1 cellular context compared by ENCODE assay signal in the genomic region with DNA sequence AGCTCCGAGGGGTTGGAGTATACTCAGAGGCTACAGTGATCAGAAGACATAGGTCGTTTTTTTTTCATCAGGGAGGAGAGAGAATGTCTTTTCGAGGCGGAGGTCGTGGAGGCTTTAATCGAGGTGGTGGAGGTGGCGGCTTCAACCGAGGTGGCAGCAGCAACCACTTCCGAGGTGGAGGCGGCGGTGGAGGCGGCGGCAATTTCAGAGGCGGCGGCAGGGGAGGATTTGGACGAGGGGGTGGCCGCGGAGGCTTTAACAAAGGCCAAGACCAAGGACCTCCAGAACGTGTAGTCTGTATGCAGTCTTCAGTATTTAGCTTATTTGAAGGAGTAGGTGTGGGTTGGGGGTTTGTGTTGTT.
TF ChIP-seq lines count a peak whose summit lies in the region.

No MANE protein-coding gene starts in this region.

TF ChIP-seq in GM12878, 131 proteins besides CTCF, POLR2A, EP300 and RAD21:
- TF ChIP-seq, protein P1, sequence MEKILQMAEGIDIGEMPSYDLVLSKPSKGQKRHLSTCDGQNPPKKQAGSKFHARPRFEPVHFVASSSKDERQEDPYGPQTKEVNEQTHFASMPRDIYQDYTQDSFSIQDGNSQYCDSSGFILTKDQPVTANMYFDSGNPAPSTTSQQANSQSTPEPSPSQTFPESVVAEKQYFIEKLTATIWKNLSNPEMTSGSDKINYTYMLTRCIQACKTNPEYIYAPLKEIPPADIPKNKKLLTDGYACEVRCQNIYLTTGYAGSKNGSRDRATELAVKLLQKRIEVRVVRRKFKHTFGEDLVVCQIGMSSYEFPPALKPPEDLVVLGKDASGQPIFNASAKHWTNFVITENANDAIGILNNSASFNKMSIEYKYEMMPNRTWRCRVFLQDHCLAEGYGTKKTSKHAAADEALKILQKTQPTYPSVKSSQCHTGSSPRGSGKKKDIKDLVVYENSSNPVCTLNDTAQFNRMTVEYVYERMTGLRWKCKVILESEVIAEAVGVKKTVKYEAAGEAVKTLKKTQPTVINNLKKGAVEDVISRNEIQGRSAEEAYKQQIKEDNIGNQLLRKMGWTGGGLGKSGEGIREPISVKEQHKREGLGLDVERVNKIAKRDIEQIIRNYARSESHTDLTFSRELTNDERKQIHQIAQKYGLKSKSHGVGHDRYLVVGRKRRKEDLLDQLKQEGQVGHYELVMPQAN (conservative IDR thresholded peaks at IDR 0.05): 0 out of 2 replicates have a peak, but pooled peaks have one; percentile 14
- no peak for TF ChIP-seq HCFC1 (IDR thresholded peaks at IDR 0.05; ENCODE audit: low read length)
TF ChIP-seq in GM12878: peak in this region for 1.
